ENCODE assay signal across 1 cellular context in genomic region chr9:93095205-93096130, GRCh38.
TF ChIP-seq lines count a peak whose summit lies in the region.

No MANE protein-coding gene starts in this region.

TF ChIP-seq in K562, 482 proteins besides CTCF, POLR2A, EP300 and RAD21 (continued from another document and continues in another):
- TF ChIP-seq ZBTB40 (IDR thresholded peaks at IDR 0.05), result 0 out of 2 replicates have a peak, but pooled peaks have one; percentile 52
- no peak for TF ChIP-seq ZBTB40 (CRISPR knock-in tag; IDR thresholded peaks at IDR 0.05)
- TF ChIP-seq SRF (CRISPR knock-in tag; IDR thresholded peaks at IDR 0.05), result peak in 1 of 2 experiments; percentile 85; a peak in 2 of 4 replicates
- TF ChIP-seq BCLAF1 (IDR thresholded peaks at IDR 0.05; ENCODE audit: borderline replicate concordance in 1 of 2, control insufficient read depth in 1 of 2, low read depth in 2 of 2, low read length in 1 of 2), result no peak
- peak; percentile 88 for TF ChIP-seq PKNOX1 (IDR thresholded peaks at IDR 0.05)
- peak; percentile 63 for TF ChIP-seq POLR2AphosphoS5 (IDR thresholded peaks at IDR 0.05; ENCODE audit: control insufficient read depth, insufficient read depth, low read depth, low read length)
- no peak for TF ChIP-seq PHB2 (IDR thresholded peaks at IDR 0.05; ENCODE audit: low read depth)
- peak; percentile 79 for TF ChIP-seq KDM5B (IDR thresholded peaks at IDR 0.05; ENCODE audit: insufficient replicate concordance, low read depth, low read length)
- TF ChIP-seq XRCC4 (IDR thresholded peaks at IDR 0.05; ENCODE audit: extremely low read depth, insufficient read depth, insufficient read length), result no peak
- peak; percentile 75 to 76 for TF ChIP-seq MAZ (CRISPR knock-in tag; conservative IDR thresholded peaks at IDR 0.05 in 1 of 2, IDR thresholded peaks at IDR 0.05 in 1 of 2)
- TF ChIP-seq ATF1 (CRISPR knock-in tag; IDR thresholded peaks at IDR 0.05), result no peak
- peak; percentile 71 for TF ChIP-seq ATF1 (tag; IDR thresholded peaks at IDR 0.05)
- TF ChIP-seq E2F6 (IDR thresholded peaks at IDR 0.05; ENCODE audit: borderline replicate concordance in 1 of 2, extremely low read depth in 1 of 2, insufficient read depth in 1 of 2, insufficient read length in 1 of 2, low read depth in 1 of 2, low read length in 1 of 2, poor library complexity in 1 of 2, severe bottlenecking in 1 of 2), result peak; percentile 52
- no peak for TF ChIP-seq PRMT5 (CRISPR knock-in tag; IDR thresholded peaks at IDR 0.05)
- TF ChIP-seq ZNF589 (CRISPR knock-in tag; IDR thresholded peaks at IDR 0.05; ENCODE audit: low read depth), result no peak
- no peak for TF ChIP-seq HLTF (IDR thresholded peaks at IDR 0.05)
- no peak for TF ChIP-seq HMBOX1 (IDR thresholded peaks at IDR 0.05)
- TF ChIP-seq SIN3A (IDR thresholded peaks at IDR 0.05; ENCODE audit: borderline replicate concordance in 2 of 2, control insufficient read depth in 1 of 2, low read depth in 2 of 2, low read length in 2 of 2), result no peak
- TF ChIP-seq NCOA1 (IDR thresholded peaks at IDR 0.05; ENCODE audit: low read depth), result no peak
- TF ChIP-seq ZNF780A (CRISPR knock-in tag; IDR thresholded peaks at IDR 0.05), result no peak
- no peak for TF ChIP-seq HDAC8 (tag; IDR thresholded peaks at IDR 0.05)
- no peak for TF ChIP-seq ZBTB34 (CRISPR knock-in tag; IDR thresholded peaks at IDR 0.05)
- no peak for TF ChIP-seq NR2F6 (CRISPR knock-in tag; IDR thresholded peaks at IDR 0.05)
- peak; percentile 68 for TF ChIP-seq THAP12 (CRISPR knock-in tag; IDR thresholded peaks at IDR 0.05)
- TF ChIP-seq ZNF518B (CRISPR knock-in tag; IDR thresholded peaks at IDR 0.05), result no peak
- TF ChIP-seq NFRKB (IDR thresholded peaks at IDR 0.05; ENCODE audit: low read depth), result peak; percentile 91
- TF ChIP-seq GABPB1 (CRISPR knock-in tag; IDR thresholded peaks at IDR 0.05), result peak; percentile 44; the same call in 1 of the 2 replicates
- TF ChIP-seq BRD9 (IDR thresholded peaks at IDR 0.05; ENCODE audit: low read depth, partially characterized antibody), result no peak
- TF ChIP-seq E2F4 (CRISPR knock-in tag; IDR thresholded peaks at IDR 0.05; ENCODE audit: low read depth), result no peak
- TF ChIP-seq THAP7 (CRISPR knock-in tag; IDR thresholded peaks at IDR 0.05), result no peak
